In the genomic region with DNA sequence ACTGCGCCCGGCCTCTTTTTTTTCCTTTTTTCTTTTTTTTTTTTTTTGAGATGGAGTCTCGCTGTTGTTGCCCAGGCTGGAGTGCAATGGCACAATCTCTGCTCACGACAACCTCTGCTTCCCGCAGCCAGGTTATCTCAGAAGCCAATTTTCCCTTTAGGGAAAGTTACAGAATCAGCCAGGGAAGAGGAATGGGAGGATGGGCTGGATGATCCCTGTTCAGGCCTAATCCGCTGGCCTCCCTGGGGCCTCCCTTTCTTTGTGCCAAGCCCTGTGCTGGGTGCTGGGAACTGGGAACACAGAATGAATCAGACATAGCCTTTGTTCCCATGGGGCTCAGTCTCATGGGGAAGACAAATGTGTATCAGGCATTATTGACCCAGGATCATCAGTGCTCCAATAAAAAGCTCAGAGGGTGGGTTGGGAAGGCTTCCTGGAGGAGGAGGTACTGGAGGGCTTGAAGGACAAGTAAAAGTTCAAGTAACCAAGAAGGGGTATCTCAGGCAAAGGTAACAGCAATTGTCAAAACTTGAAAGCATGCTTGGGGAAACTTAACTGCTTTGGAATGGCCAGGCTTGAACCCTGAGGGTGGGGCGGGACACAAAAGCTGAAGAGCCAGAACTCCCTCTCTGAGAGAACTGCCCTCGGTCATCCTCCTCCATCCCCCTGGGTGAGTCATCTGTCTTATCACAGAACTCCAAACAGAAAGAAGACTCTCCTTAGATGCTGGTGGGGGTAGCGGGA, we compare ENCODE assay signal across 15 cellular contexts.
"Had no signal": no experiment of that assay in that cellular context is flagged by ENCODE, and none has a peak within 500 bp of the region (broad histone marks: within the 10 kb centered on the region; RNA-seq: fewer than 3 reads in every experiment).

No MANE protein-coding gene starts in this region.

- H2AFZ ChIP-seq: parathyroid adenoma had no signal

- H3K4me1 Mint-ChIP-seq: activated T-helper 17 cell treated with anti-CD3 and anti-CD28 coated beads, Interleukin-2, amount 50 U/mL, for 72 hours; naive B cell; stimulated activated memory B cell treated with anti-CD40 and anti-IgM and Interleukin-4, amounts not matched to agents 10 μg/mL and 1 μg/mL and 100 μg/mL, for 72 hours had no signal

- H3K27me3 Mint-ChIP-seq: activated naive CD4-positive, alpha-beta T cell treated with anti-CD3 and anti-CD28 coated beads, Interleukin-2, amount 10 ng/mL, durations not matched to agents 7 days and 5 days; activated T-helper 17 cell treated with anti-CD3 and anti-CD28 coated beads, Interleukin-2, amount 50 U/mL, for 72 hours; naive B cell; stimulated activated memory B cell treated with anti-CD40 and anti-IgM and Interleukin-4, amounts not matched to agents 10 μg/mL and 1 μg/mL and 100 μg/mL, for 72 hours had no signal

- H3K79me2 ChIP-seq: parathyroid adenoma had no signal

- H3K4me1 ChIP-seq: colonic mucosa, foreskin keratinocyte, parathyroid adenoma, uterus had no signal

- ATAC-seq: activated T-helper 17 cell treated with anti-CD3 and anti-CD28 coated beads, Interleukin-2, amount 50 U/mL, for 72 hours; foreskin keratinocyte; left colon; stimulated activated memory B cell treated with anti-CD40 and anti-IgM and Interleukin-4, amounts not matched to agents 10 μg/mL and 1 μg/mL and 100 μg/mL, for 72 hours had no signal

- H3K9me3 ChIP-seq: colonic mucosa, esophagus squamous epithelium, uterus had no signal

- H3K36me3 Mint-ChIP-seq: naive B cell had no signal

- H3K9me3 Mint-ChIP-seq: activated naive CD4-positive, alpha-beta T cell treated with anti-CD3 and anti-CD28 coated beads, Interleukin-2, amount 10 ng/mL, durations not matched to agents 7 days and 5 days; activated T-helper 17 cell treated with anti-CD3 and anti-CD28 coated beads, Interleukin-2, amount 50 U/mL, for 72 hours; naive B cell; stimulated activated memory B cell treated with anti-CD40 and anti-IgM and Interleukin-4, amounts not matched to agents 10 μg/mL and 1 μg/mL and 100 μg/mL, for 72 hours had no signal

- H3K27ac ChIP-seq: colonic mucosa, esophagus squamous epithelium, foreskin keratinocyte, parathyroid adenoma, uterus had no signal

- H3K27me3 ChIP-seq: colonic mucosa, esophagus squamous epithelium, foreskin keratinocyte, uterus had no signal

- H3K27ac Mint-ChIP-seq: activated naive CD4-positive, alpha-beta T cell treated with anti-CD3 and anti-CD28 coated beads, Interleukin-2, amount 10 ng/mL, durations not matched to agents 7 days and 5 days; activated T-helper 17 cell treated with anti-CD3 and anti-CD28 coated beads, Interleukin-2, amount 50 U/mL, for 72 hours; naive B cell; stimulated activated memory B cell treated with anti-CD40 and anti-IgM and Interleukin-4, amounts not matched to agents 10 μg/mL and 1 μg/mL and 100 μg/mL, for 72 hours had no signal

- H3K9ac ChIP-seq: parathyroid adenoma had no signal

- H3K4me3 ChIP-seq: colonic mucosa, esophagus squamous epithelium, uterus had no signal

- DNase-seq: activated CD4-positive, alpha-beta T cell treated with anti-CD3 and anti-CD28 coated beads for 1 hour; activated CD4-positive, alpha-beta T cell treated with anti-CD3 and anti-CD28 coated beads, Interleukin-2, amount 50 U/mL, for 4 hours; activated naive CD4-positive, alpha-beta T cell treated with anti-CD3 and anti-CD28 coated beads, Interleukin-2, amount 10 ng/mL, durations not matched to agents 7 days and 5 days; activated T-cell treated with anti-CD3 and anti-CD28 coated beads for 4 hours; central memory CD4-positive, alpha-beta T cell; colonic mucosa; esophagus squamous epithelium; left colon; mammary epithelial cell; naive B cell; uterus had no signal

- H3K36me3 ChIP-seq: colonic mucosa, uterus had no signal

- H3K4me3 Mint-ChIP-seq: activated naive CD4-positive, alpha-beta T cell treated with anti-CD3 and anti-CD28 coated beads, Interleukin-2, amount 10 ng/mL, durations not matched to agents 7 days and 5 days; activated T-helper 17 cell treated with anti-CD3 and anti-CD28 coated beads, Interleukin-2, amount 50 U/mL, for 72 hours; stimulated activated memory B cell treated with anti-CD40 and anti-IgM and Interleukin-4, amounts not matched to agents 10 μg/mL and 1 μg/mL and 100 μg/mL, for 72 hours had no signal
